ENCODE assay signal across 22 cellular contexts in genomic region chr4:159698336-159698735, GRCh38.
"Had no signal": no experiment of that assay in that cellular context is flagged by ENCODE, and none has a peak within 500 bp of the region (broad histone marks: within the 10 kb centered on the region; RNA-seq: fewer than 3 reads in every experiment).

No MANE protein-coding gene starts in this region.

- H3K4me1 ChIP-seq: breast epithelium, heart left ventricle, lower lobe of right lung, right atrium auricular region, testis had no signal

- H3K27me3 ChIP-seq: breast epithelium, heart left ventricle, right atrium auricular region, testis had no signal

- ATAC-seq: activated CD8-positive, alpha-beta T cell treated with anti-CD3 and anti-CD28 coated beads, Interleukin-2, amount 10 ng/mL, durations not matched to agents 7 days and 5 days; left colon; lower lobe of right lung had no signal

- H3K4me1 Mint-ChIP-seq: activated B cell treated with CpG ODN at 0.5 μM for 24 hours; activated naive CD4-positive, alpha-beta T cell treated with anti-CD3 and anti-CD28 coated beads, Interleukin-2, amount 50 U/mL, for 24 hours; immature natural killer cell; naive B cell; stimulated activated naive CD8-positive, alpha-beta T cell treated with anti-CD3 and anti-CD28 coated beads, Interleukin-15, amount 100 ng/mL, for 72 hours had no signal

- H3K27me3 Mint-ChIP-seq: activated B cell treated with CpG ODN at 0.5 μM for 24 hours; activated naive CD4-positive, alpha-beta T cell treated with anti-CD3 and anti-CD28 coated beads, Interleukin-2, amount 50 U/mL, for 24 hours; naive B cell; stimulated activated naive CD8-positive, alpha-beta T cell treated with anti-CD3 and anti-CD28 coated beads, Interleukin-15, amount 100 ng/mL, for 72 hours had no signal

- H3K4me3 Mint-ChIP-seq: activated B cell treated with CpG ODN at 0.5 μM for 24 hours; activated CD8-positive, alpha-beta T cell treated with anti-CD3 and anti-CD28 coated beads, Interleukin-2, amount 10 ng/mL, durations not matched to agents 7 days and 5 days; activated naive CD4-positive, alpha-beta T cell treated with anti-CD3 and anti-CD28 coated beads, Interleukin-2, amount 50 U/mL, for 24 hours; immature natural killer cell; naive B cell; stimulated activated naive CD8-positive, alpha-beta T cell treated with anti-CD3 and anti-CD28 coated beads, Interleukin-15, amount 100 ng/mL, for 72 hours; T-helper 2 cell treated with Interferon-gamma antibody and Interleukin-4, amounts not matched to agents 5 μg/mL and 100 μg/mL, for 36 hours had no signal

- H3K27ac Mint-ChIP-seq: activated B cell treated with CpG ODN at 0.5 μM for 24 hours; activated CD8-positive, alpha-beta T cell treated with anti-CD3 and anti-CD28 coated beads, Interleukin-2, amount 10 ng/mL, durations not matched to agents 7 days and 5 days; activated naive CD4-positive, alpha-beta T cell treated with anti-CD3 and anti-CD28 coated beads, Interleukin-2, amount 50 U/mL, for 24 hours; immature natural killer cell; naive B cell; stimulated activated naive CD8-positive, alpha-beta T cell treated with anti-CD3 and anti-CD28 coated beads, Interleukin-15, amount 100 ng/mL, for 72 hours; T-helper 2 cell treated with Interferon-gamma antibody and Interleukin-4, amounts not matched to agents 5 μg/mL and 100 μg/mL, for 36 hours had no signal

- H3K4me3 ChIP-seq: breast epithelium, heart left ventricle, lower lobe of right lung, right atrium auricular region, testis had no signal

- DNase-seq: activated B cell treated with CpG ODN at 0.5 μM for 24 hours; activated CD4-positive, alpha-beta T cell treated with anti-CD3 and anti-CD28 coated beads for 48 hours; activated CD8-positive, alpha-beta memory T cell treated with anti-CD3 and anti-CD28 coated beads, Interleukin-2, amount 50 U/mL, for 4 hours; activated CD8-positive, alpha-beta T cell treated with anti-CD3 and anti-CD28 coated beads, Interleukin-2, amount 10 ng/mL, durations not matched to agents 7 days and 5 days; activated effector memory CD4-positive, alpha-beta T cell treated with anti-CD3 and anti-CD28 coated beads, Interleukin-2, amount 50 U/mL, for 16 hours; activated T-cell treated with anti-CD3 and anti-CD28 coated beads, Interleukin-2, amount 50 U/mL, for 48 hours; amniotic stem cell; cerebellar nuclear complex; heart left ventricle; immature natural killer cell; left colon; lower lobe of right lung; midbrain; naive B cell; occipital lobe; stimulated activated naive CD8-positive, alpha-beta T cell treated with anti-CD3 and anti-CD28 coated beads, Interleukin-15, amount 100 ng/mL, for 72 hours; testis had no signal

- H3K27ac ChIP-seq: breast epithelium, epithelial cell of prostate, heart left ventricle, lower lobe of right lung, right atrium auricular region, testis had no signal

- H3K9me3 Mint-ChIP-seq: T-helper 2 cell treated with Interferon-gamma antibody and Interleukin-4, amounts not matched to agents 5 μg/mL and 100 μg/mL, for 36 hours had no signal

- H3K9me3 ChIP-seq: breast epithelium, lower lobe of right lung, testis had no signal

- H3K36me3 ChIP-seq: breast epithelium, heart left ventricle, lower lobe of right lung, right atrium auricular region had no signal

- H3K36me3 Mint-ChIP-seq: activated naive CD4-positive, alpha-beta T cell treated with anti-CD3 and anti-CD28 coated beads, Interleukin-2, amount 50 U/mL, for 24 hours; immature natural killer cell; naive B cell had no signal
